Comparison of ENCODE assay signal across 32 cellular contexts in the genomic region with DNA sequence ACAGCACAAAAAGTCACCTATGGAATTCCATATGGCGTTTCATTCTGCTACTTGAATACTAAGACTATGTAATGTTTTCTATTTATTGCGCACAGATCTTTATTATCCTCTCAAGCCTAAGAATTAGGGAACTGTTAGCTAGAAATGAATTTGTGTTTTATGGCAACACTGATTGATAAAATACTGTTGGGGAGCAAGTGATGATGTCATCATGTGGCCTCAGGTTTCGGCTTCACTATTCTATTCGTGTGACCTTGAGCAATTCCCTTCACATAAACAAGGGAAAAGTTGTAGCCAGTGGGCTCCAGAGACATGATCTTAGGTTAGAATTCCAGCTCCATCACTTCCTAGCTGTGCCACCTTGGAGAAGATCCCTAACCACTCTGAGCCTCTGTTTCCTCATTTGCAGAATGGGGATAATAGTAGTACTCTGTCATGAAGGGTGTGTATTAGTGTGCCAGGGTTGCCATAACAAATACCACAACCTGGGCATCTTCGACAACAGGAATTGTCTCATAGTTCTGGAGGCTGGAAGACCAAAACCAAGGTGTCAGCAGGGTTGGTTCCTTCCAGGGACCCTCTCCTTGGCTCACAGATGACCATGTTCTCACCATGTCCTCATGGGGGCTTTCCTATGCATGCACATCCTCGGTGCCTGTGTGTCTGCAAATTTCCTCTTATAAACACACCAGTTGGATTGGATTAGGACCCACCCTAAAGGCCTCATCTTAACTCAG.
"Had no signal": no experiment of that assay in that cellular context is flagged by ENCODE, and none has a peak within 500 bp of the region (broad histone marks: within the 10 kb centered on the region; RNA-seq: fewer than 3 reads in every experiment).

No MANE protein-coding gene starts in this region.

- H3K4me3 ChIP-seq: cardiac muscle cell, PC-9 had no signal

- H3K36me3 ChIP-seq: brain microvascular endothelial cell, cardiac muscle cell, WERI-Rb-1 had no signal

- H3K27me3 ChIP-seq: brain microvascular endothelial cell had no signal

- FAIRE-seq: RCC 7860 had no signal

- H3K27ac ChIP-seq: brain microvascular endothelial cell, cardiac muscle cell, KMS-11, PC-9, RWPE1, WERI-Rb-1 had no signal

- DNase-seq: activated CD4-positive, alpha-beta memory T cell treated with anti-CD3 and anti-CD28 coated beads, Interleukin-2, amount 10 ng/mL, durations not matched to agents 7 days and 5 days; activated CD4-positive, alpha-beta T cell treated with anti-CD3 and anti-CD28 coated beads for 1 hour; activated CD4-positive, alpha-beta T cell treated with anti-CD3 and anti-CD28 coated beads for 48 hours; activated CD4-positive, CD25-positive, alpha-beta regulatory T cell; activated CD8-positive, alpha-beta memory T cell treated with anti-CD3 and anti-CD28 coated beads, Interleukin-2, amount 10 ng/mL, durations not matched to agents 7 days and 5 days; activated CD8-positive, alpha-beta memory T cell treated with anti-CD3 and anti-CD28 coated beads, Interleukin-2, amount 50 U/mL, for 48 hours; activated effector memory CD4-positive, alpha-beta T cell treated with Interleukin-2 at 50 U/mL for 16 hours; activated naive CD4-positive, alpha-beta T cell; activated naive CD4-positive, alpha-beta T cell treated with anti-CD3 and anti-CD28 coated beads, Interleukin-2, amount 50 U/mL, for 16 hours; activated naive CD8-positive, alpha-beta T cell treated with anti-CD3 and anti-CD28 coated beads for 36 hours; activated T-cell treated with anti-CD3 and anti-CD28 coated beads, Interleukin-2, amount 50 U/mL, for 48 hours; amniotic stem cell; aorta; brain microvascular endothelial cell; MM.1S; MV-4-11; NCI-H1092; NCI-H1436 treated with DMSO at 0.1 percent for 48 hours; NCI-H1694 treated with DMSO at 0.1 percent for 48 hours; NCI-H2029; NCI-H345; NCI-H524 treated with DMSO at 0.1 percent for 48 hours; PC-9; SIG-M5; T-helper 1 cell; T-helper 2 cell; T-helper 9 cell; WERI-Rb-1 had no signal
